ENCODE assay signal across 8 cellular contexts in the genomic region with DNA sequence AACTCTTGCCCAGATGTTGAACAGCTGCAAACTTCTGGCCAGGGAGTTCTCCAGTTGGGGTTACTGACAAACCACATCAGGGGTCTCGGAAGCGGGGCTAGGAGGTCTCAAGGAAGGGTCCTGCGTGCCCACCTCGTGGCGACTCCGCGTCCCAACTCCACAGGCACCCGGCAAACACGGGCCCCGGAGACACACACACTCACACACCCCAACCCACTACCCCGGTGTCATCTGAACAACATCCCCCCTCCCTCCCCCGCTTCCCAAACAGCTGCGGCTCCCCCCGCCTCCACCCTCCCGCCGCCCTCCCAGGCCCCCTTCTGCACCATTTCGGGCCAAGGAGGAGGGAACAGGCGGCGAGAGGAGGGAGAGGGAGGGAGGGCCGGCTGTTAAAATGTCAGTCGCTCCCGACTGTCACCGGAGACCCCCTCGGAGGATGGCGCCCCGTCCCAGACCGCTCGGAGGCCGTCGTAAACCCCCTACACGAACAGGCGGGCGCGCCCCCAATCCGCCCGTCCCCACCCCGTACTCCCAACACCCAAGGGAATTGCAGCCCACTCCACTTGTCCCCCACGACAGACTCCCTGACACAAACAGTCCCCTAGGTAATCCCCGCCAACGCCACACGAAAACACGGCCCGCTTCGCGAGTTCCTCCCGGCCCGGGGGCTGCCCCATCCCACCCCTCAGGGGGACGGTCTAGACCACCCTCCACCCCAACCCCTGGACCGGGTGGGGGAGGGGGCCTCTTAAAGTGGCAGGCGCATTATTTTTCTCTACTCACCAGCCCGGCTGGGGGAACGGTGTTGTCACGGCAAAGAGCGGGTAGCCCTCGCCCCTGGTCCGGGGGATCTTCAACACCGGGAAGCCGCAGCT. TPM values are rescaled to one million over a fixed set of nuclear protein-coding genes. Genes with fewer than 3 reads are reported as not detected.
DNase-seq lines count a peak whose midpoint lies in the region; ATAC-seq and TF ChIP-seq lines count a peak whose summit lies in the region.

No MANE protein-coding gene starts in this region.

- H3K4me3 ChIP-seq in breast epithelium: peak overlapping the region; percentile 90 to 98 (median 94)

- intact Hi-C loops in CD14-positive monocyte (cut with micrococcal nuclease): loop anchor here (5.0 to 10.0 kb wide), 5 partner anchors 48 to 247 kb away; a partner anchor contains a TSS
- intact Hi-C loops in breast epithelium (cut with DNase I; ENCODE audit: low total_unique reads): loop anchor here (5.0 to 10.0 kb wide), 2 partner anchors 38 to 165 kb away; no protein-coding TSS in a partner anchor

- no peak for ATAC-seq in HG03196 (IDR thresholded peaks at IDR 0.05; ENCODE audit: unreplicated experiment)

- H3K27me3 Mint-ChIP-seq in CD14-positive monocyte (ENCODE audit: low read depth in 3 of 3): no peaks in the 10 kb centered on the region
- H3K27me3 Mint-ChIP-seq in HFFc6 (ENCODE audit: insufficient read depth): peaks cover 2% of the 10 kb centered on the region

- peak overlapping the region; percentile 98 to 100 for H3K27ac ChIP-seq in breast epithelium

- no peaks in the 10 kb centered on the region for H3K9me3 ChIP-seq in breast epithelium

- no peaks in the 10 kb centered on the region for H3K27me3 ChIP-seq in breast epithelium

- H3K9me3 Mint-ChIP-seq in CD14-positive monocyte (peaks cover 0 to 3% (median 0%) of the 10 kb centered on the region in 7 donors), HFFc6 (no peaks in the 10 kb centered on the region)

- H3K27ac Mint-ChIP-seq in CD14-positive monocyte: peak overlapping the region; percentile 89 to 99 (median 96)
- H3K27ac Mint-ChIP-seq in HFFc6: peak overlapping the region; percentile 92

- H3K4me1 ChIP-seq in breast epithelium: peaks cover 13 to 50% of the 10 kb centered on the region in 2 donors

- DNase-seq in CD14-positive monocyte (ENCODE audit: low spot score) (no peak), HFFc6 (no peak), SK-N-DZ (ENCODE audit: low spot score) (peak; percentile 66), breast epithelium (ENCODE audit: low spot score in 2 of 2) (no peak), islet precursor cell (peak; percentile 67), GM20000 (ENCODE audit: low spot score) (no peak)
- peak; percentile 28 for DNase-seq in stimulated activated CD4-positive, alpha-beta T cell treated with anti-CD3 and anti-CD28 coated beads, Interleukin-1b, Interleukin-23, amount 100 ng/mL, for 48 hours

- no peak for TF ChIP-seq CTCF in CD14-positive monocyte (IDR thresholded peaks at IDR 0.05)
- TF ChIP-seq CTCF in HFFc6 (IDR thresholded peaks at IDR 0.05): no peak
- TF ChIP-seq CTCF in breast epithelium (IDR thresholded peaks at IDR 0.05): peak in 1 of 3 donors; percentile 18
- TF ChIP-seq CTCF in GM20000 (IDR thresholded peaks at IDR 0.05; ENCODE audit: extremely low read depth, missing control alignments): no peak

- peaks cover 72% of the 10 kb centered on the region for H3K4me1 Mint-ChIP-seq in CD14-positive monocyte
- peaks cover 75% of the 10 kb centered on the region for H3K4me1 Mint-ChIP-seq in HFFc6 (ENCODE audit: low read depth)

- no peaks in the 10 kb centered on the region for H3K36me3 ChIP-seq in breast epithelium

- peak overlapping the region; percentile 93 to 97 for H3K4me3 Mint-ChIP-seq in CD14-positive monocyte
- H3K4me3 Mint-ChIP-seq in HFFc6: peak overlapping the region; percentile 88

- H3K36me3 Mint-ChIP-seq in CD14-positive monocyte (peaks cover 20 to 31% of the 10 kb centered on the region in 2 donors), HFFc6 (ENCODE audit: low read depth) (peaks cover 7% of the 10 kb centered on the region; the same call in 1 of the 2 replicates)

- TF ChIP-seq POLR2A in breast epithelium (IDR thresholded peaks at IDR 0.05): no peak

RNA-seq across cellular contexts. Expression of a gene that starts 0.6 kb away (rescaled TPM):
- polyA plus RNA-seq in CD14-positive monocyte: 1 to 10 TPM; 4.5 to 8.0 TPM
- total RNA-seq in HFFc6 (2021; fragmentation: NEBNext Ultra II Directional; extraction: Animal tissue kit (Norgen Biotek cat#: 25700)): 10 to 100 TPM; 50.0 to 60.1 (median 56.8) TPM
- polyA plus RNA-seq in SK-N-DZ (2014; cell fraction: cytosol; rRNA removed): 5.8 and 6.3 TPM in 2 replicates
- 11.9 and 15.0 TPM in 2 replicates for polyA plus RNA-seq in SK-N-DZ (2014; cell fraction: nucleus; rRNA removed)
- total RNA-seq in breast epithelium: 10 to 100 TPM; 25.8 to 34.9 (median 32.1) TPM

Comparison
In these comparisons a context has a peak if more than half of its experiments do, and no peak if none do; other contexts are left out.
1. DNase-seq: peak in SK-N-DZ (single experiment), islet precursor cell (single experiment) and stimulated activated CD4-positive, alpha-beta T cell treated with anti-CD3 and anti-CD28 coated beads, Interleukin-1b, Interleukin-23, amount 100 ng/mL, for 48 hours (single experiment); none in CD14-positive monocyte (single experiment), HFFc6 (single experiment), breast epithelium (0 of 2) and GM20000 (single experiment).